In genomic region chr20:3229158-3229557, GRCh38 we compare ENCODE assay signal across 21 cellular contexts. TPM values are rescaled to one million over a fixed set of nuclear protein-coding genes. Genes with fewer than 3 reads are reported as not detected.
"Had no signal": no experiment of that assay in that cellular context is flagged by ENCODE, and none has a peak within 500 bp of the region (broad histone marks: within the 10 kb centered on the region; RNA-seq: fewer than 3 reads in every experiment).

No MANE protein-coding gene starts in this region.

- DNase-seq: head of caudate nucleus; hypothalamus; immature natural killer cell; left ventricle myocardium inferior; midbrain; mucosa of descending colon; naive thymus-derived CD4-positive, alpha-beta T cell; nucleus accumbens; psoas muscle; stimulated activated CD4-positive, alpha-beta T cell treated with anti-CD3 and anti-CD28 coated beads, Interleukin-4, amount 100 ng/mL, for 24 hours; stimulated activated naive CD4-positive, alpha-beta T cell treated with Interleukin-2 at 50 U/mL for 16 hours; stimulated activated naive CD8-positive, alpha-beta T cell treated with anti-CD3 and anti-CD28 coated beads, Interleukin-15, amount 100 ng/mL, for 72 hours; substantia nigra; uterus had no signal

- H3K9me3 ChIP-seq: left ventricle myocardium inferior, mucosa of descending colon, psoas muscle, tibial nerve, uterus had no signal

- H3K4me3 ChIP-seq: left ventricle myocardium inferior, lung, mucosa of descending colon, psoas muscle, skin epidermis, tibial nerve, uterus had no signal

- H3K9ac ChIP-seq: parathyroid adenoma had no signal

- FAIRE-seq: islet of Langerhans had no signal

- H2AFZ ChIP-seq: parathyroid adenoma had no signal

- ATAC-seq: naive thymus-derived CD4-positive, alpha-beta T cell; natural killer cell treated with Interleukin-12 subunit alpha and Interleukin-12 subunit beta and Interleukin-15 and Interleukin-18, amount 100 ng/mL, for 72 hours; psoas muscle; sciatic nerve had no signal

- H3K36me3 ChIP-seq: left ventricle myocardium inferior, uterus had no signal

- H3K27ac ChIP-seq: left ventricle myocardium inferior, parathyroid adenoma, psoas muscle, skin epidermis, tibial nerve, uterus had no signal

- H3K4me1 ChIP-seq: left ventricle myocardium inferior, parathyroid adenoma, psoas muscle, tibial nerve, uterus had no signal

- H3K27me3 ChIP-seq: uterus had no signal

- H3K79me2 ChIP-seq: parathyroid adenoma had no signal

RNA-seq across cellular contexts. Expression of gene SLC4A11, which starts 9.8 kb away (rescaled TPM):
- polyA plus RNA-seq: immature natural killer cell; naive thymus-derived CD4-positive, alpha-beta T cell had no signal

RNA-seq across cellular contexts. Expression of gene LZTS3, which starts 55.8 kb away (rescaled TPM):
- polyA plus RNA-seq: immature natural killer cell had no signal
